ENCODE assay signal across 21 cellular contexts in the genomic region with DNA sequence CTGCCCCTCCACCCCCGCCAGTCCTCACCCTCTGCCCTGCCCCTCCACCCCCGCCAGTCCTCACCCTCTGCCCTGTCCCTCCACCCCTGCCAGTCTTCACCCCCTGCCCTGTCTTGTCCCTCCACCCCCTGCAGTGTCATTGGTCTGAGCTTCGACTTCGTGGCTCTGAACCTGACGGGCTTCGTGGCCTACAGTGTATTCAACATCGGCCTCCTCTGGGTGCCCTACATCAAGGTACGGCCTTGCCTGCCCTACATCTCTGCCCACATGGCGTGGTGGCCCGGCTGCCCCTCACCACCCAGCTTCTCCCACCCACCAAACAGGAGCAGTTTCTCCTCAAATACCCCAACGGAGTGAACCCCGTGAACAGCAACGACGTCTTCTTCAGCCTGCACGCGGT. TPM values are rescaled to one million over a fixed set of nuclear protein-coding genes. Genes with fewer than 3 reads are reported as not detected.
DNase-seq lines count a peak whose midpoint lies in the region; TF ChIP-seq lines count a peak whose summit lies in the region.
"Had no signal": no experiment of that assay in that cellular context is flagged by ENCODE, and none has a peak within 500 bp of the region (broad histone marks: within the 10 kb centered on the region; RNA-seq: fewer than 3 reads in every experiment).

No MANE protein-coding gene starts in this region.

- POLR2A ChIA-PET in Caco-2 (lab: Charles Lee), result no interaction called here

- H3K9ac ChIP-seq in HUES6 (ENCODE audit: low read length), result peak overlapping the region; percentile 18
- no peak overlapping the region for H3K9ac ChIP-seq in endodermal cell (ENCODE audit: extremely low read depth, low read length, poor library complexity, severe bottlenecking)
- H3K9ac ChIP-seq: KMS-11 had no signal

- H3K4me1 Mint-ChIP-seq in Caco-2 (ENCODE audit: low read depth, unreplicated experiment) (no peaks in the 10 kb centered on the region), endodermal cell (no peaks in the 10 kb centered on the region)

- H3K4me1 ChIP-seq in Caco-2 (no peaks in the 10 kb centered on the region), HUES6 (ENCODE audit: control insufficient read depth, insufficient read depth, low read length) (peaks cover 7% of the 10 kb centered on the region), endodermal cell (ENCODE audit: control insufficient read depth, insufficient read depth, low read length) (no peaks in the 10 kb centered on the region), osteoblast (ENCODE audit: insufficient read depth, low read length) (peaks cover 11% of the 10 kb centered on the region)
- H3K4me1 ChIP-seq: BE2C, SJCRH30 had no signal

- H3K9me3 ChIP-seq in Caco-2 (no peaks in the 10 kb centered on the region), HUES6 (ENCODE audit: control insufficient read depth, insufficient read depth, low read depth, low read length) (no peaks in the 10 kb centered on the region), endodermal cell (ENCODE audit: control insufficient read depth, low read length) (no peaks in the 10 kb centered on the region), osteoblast (ENCODE audit: low read depth, low read length) (no peaks in the 10 kb centered on the region), MG63 (no peaks in the 10 kb centered on the region)
- H3K9me3 ChIP-seq: A549, BE2C, Peyer's patch, SJCRH30 had no signal

- CTCF ChIA-PET in Caco-2 (lab: Charles Lee), result no interaction called here

- no peak overlapping the region for H3K4me3 ChIP-seq in Caco-2 (ENCODE audit: low read depth, low read length)
- H3K4me3 ChIP-seq in HUES6 (ENCODE audit: low read depth, low read length), result no peak overlapping the region
- no peak overlapping the region for H3K4me3 ChIP-seq in endodermal cell (ENCODE audit: low read length)
- no peak overlapping the region for H3K4me3 ChIP-seq in osteoblast (ENCODE audit: insufficient read depth, low read length)
- no peak overlapping the region for H3K4me3 ChIP-seq in MG63
- H3K4me3 ChIP-seq: A549, Peyer's patch, SJCRH30 had no signal

- peaks cover 4% of the 10 kb centered on the region for H4K20me1 ChIP-seq in osteoblast (ENCODE audit: insufficient read depth, low read length)

- H3K27me3 ChIP-seq in Caco-2 (replicated peaks; ENCODE audit: control insufficient read depth, insufficient read depth, low read length) (no peaks in the 10 kb centered on the region), HUES6 (ENCODE audit: control insufficient read depth, insufficient read depth, low read length) (no peaks in the 10 kb centered on the region), endodermal cell (ENCODE audit: control insufficient read depth, insufficient read depth, low read length, poor library complexity, severe bottlenecking) (no peaks in the 10 kb centered on the region), osteoblast (ENCODE audit: insufficient read depth, low read length) (no peaks in the 10 kb centered on the region), MG63 (no peaks in the 10 kb centered on the region)
- H3K27me3 ChIP-seq: BE2C, Peyer's patch, SJCRH30 had no signal

- no peak for TF ChIP-seq CTCF in Caco-2 (IDR thresholded peaks at IDR 0.05; ENCODE audit: insufficient read depth in 1 of 2, low read depth in 1 of 2, low read length in 1 of 2, severe bottlenecking in 1 of 2, unreplicated experiment in 1 of 2)
- TF ChIP-seq CTCF in endodermal cell (conservative IDR thresholded peaks at IDR 0.05), result no peak
- TF ChIP-seq CTCF in osteoblast (IDR thresholded peaks at IDR 0.05; ENCODE audit: extremely low read depth, low read depth, low read length), result no peak

- H3K4me2 ChIP-seq in osteoblast (ENCODE audit: insufficient read depth, low read length), result no peak overlapping the region
- H3K4me2 ChIP-seq: A549, KMS-11 had no signal

- H3K79me2 ChIP-seq in osteoblast (ENCODE audit: insufficient read depth, low read length), result no peaks in the 10 kb centered on the region

- no peaks in the 10 kb centered on the region; the same call in 1 of the 2 replicates for H3K36me3 ChIP-seq in Caco-2 (ENCODE audit: control insufficient read depth, insufficient read depth, low read length)
- H3K36me3 ChIP-seq in HUES6 (ENCODE audit: control insufficient read depth, insufficient read depth, low read length), result peaks cover 32% of the 10 kb centered on the region
- peaks cover 7% of the 10 kb centered on the region for H3K36me3 ChIP-seq in endodermal cell (ENCODE audit: control insufficient read depth, insufficient read depth, low read length)
- peaks cover 5% of the 10 kb centered on the region for H3K36me3 ChIP-seq in osteoblast (ENCODE audit: insufficient read depth, low read length)
- H3K36me3 ChIP-seq in MG63, result no peaks in the 10 kb centered on the region
- H3K36me3 ChIP-seq: BE2C, SJCRH30 had no signal

- no TSS peak for BruUV-seq in Caco-2 (replicated peaks; lab: Mats Ljungman, UMichigan)

- DNase-seq in Caco-2 (no peak), endodermal cell (no peak), osteoblast (ENCODE audit: insufficient read length, low spot score, missing footprints) (peak; percentile 73), MG63 (no peak), NK-92 (lab: John Stamatoyannopoulos, UW; ENCODE audit: unreplicated experiment) (no peak)
- DNase-seq in stimulated activated CD4-positive, alpha-beta T cell treated with anti-CD3 and anti-CD28 coated beads, Interleukin-1b, Interleukin-23, amount 100 ng/mL, for 48 hours, result no peak
- DNase-seq: BE2C, DMS79, H7, MV-4-11, NCI-H1105 treated with DMSO at 0.1 percent for 48 hours, NCI-H2029 treated with DMSO at 0.1 percent for 48 hours, NCI-H226, NCI-H510A treated with DMSO at 0.1 percent for 48 hours, NCI-H774, Peyer's patch, SJCRH30 had no signal

- H3K27ac ChIP-seq in HUES6 (ENCODE audit: low read depth, low read length), result no peak overlapping the region
- no peak overlapping the region for H3K27ac ChIP-seq in endodermal cell (ENCODE audit: low read depth, low read length)
- no peak overlapping the region for H3K27ac ChIP-seq in osteoblast (ENCODE audit: low read depth, low read length)
- H3K27ac ChIP-seq: A549, HL-60, KMS-11, Peyer's patch, SJCRH30 had no signal

- H3K27ac Mint-ChIP-seq in Caco-2 (ENCODE audit: unreplicated experiment) (peak overlapping the region; percentile 70), endodermal cell (peak overlapping the region; percentile 13)

- H3K36me3 Mint-ChIP-seq in Caco-2 (ENCODE audit: insufficient read depth, unreplicated experiment) (peaks cover 13% of the 10 kb centered on the region), endodermal cell (ENCODE audit: low read depth) (peaks cover 26% of the 10 kb centered on the region)

- WGBS in endodermal cell (ENCODE audit: insufficient coverage in 1 of 2, insufficient read length in 1 of 2), 2 experiments, result 93 to 98% methylated on average over 13 to 15 of the region's 16 CpGs

- H3K9me3 Mint-ChIP-seq in Caco-2 (ENCODE audit: unreplicated experiment), result no peaks in the 10 kb centered on the region
- H3K9me3 Mint-ChIP-seq in endodermal cell, result no peaks in the 10 kb centered on the region

- H3K4me3 Mint-ChIP-seq in Caco-2 (ENCODE audit: unreplicated experiment) (no peak overlapping the region), endodermal cell (no peak overlapping the region)

- intact Hi-C loops in Caco-2 (cut with micrococcal nuclease; ENCODE audit: unreplicated experiment), result no loop called here

- H2AFZ ChIP-seq in osteoblast (ENCODE audit: low read length), result no peak overlapping the region

- H3K27me3 Mint-ChIP-seq in Caco-2 (ENCODE audit: insufficient read depth, unreplicated experiment), result no peaks in the 10 kb centered on the region
- no peaks in the 10 kb centered on the region for H3K27me3 Mint-ChIP-seq in endodermal cell (ENCODE audit: insufficient read depth)

RNA-seq across cellular contexts. Expression of a gene that starts 12.0 kb away (rescaled TPM):
- total RNA-seq in Caco-2 (2022), result 58.2 and 61.9 TPM in 2 replicates
- total RNA-seq in endodermal cell, result 10 to 100 TPM; 69.6 to 86.8 TPM
- 68.5 TPM for polyA plus RNA-seq in endodermal cell (2013, experiment 1 of 2)
- 73.9 TPM for polyA plus RNA-seq in endodermal cell (2013, experiment 2 of 2)
- total RNA-seq in osteoblast, result 149 and 164 TPM in 2 replicates
- 63.4 and 127 TPM in 2 replicates for total RNA-seq in MG63 (2014; rRNA removed; shearing (Covaris generic); ENCODE audit: low replicate concordance)

RNA-seq across cellular contexts. Expression of a gene that starts 12.3 kb away (rescaled TPM):
- 35.1 and 36.8 TPM in 2 replicates for total RNA-seq in Caco-2 (2022)
- total RNA-seq in endodermal cell, result 10 to 100 TPM; 59.4 to 69.5 TPM
- 77.3 TPM for polyA plus RNA-seq in endodermal cell (2013, experiment 1 of 2)
- 68.2 TPM for polyA plus RNA-seq in endodermal cell (2013, experiment 2 of 2)
- total RNA-seq in osteoblast, result 12.7 and 13.8 TPM in 2 replicates
- 2.4 and 23.4 TPM in 2 replicates for total RNA-seq in MG63 (2014; rRNA removed; shearing (Covaris generic); ENCODE audit: low replicate concordance)

RNA-seq across cellular contexts. Expression of a gene that starts 19.8 kb away (rescaled TPM):
- total RNA-seq in Caco-2 (2022) (11.8 and 15.6 TPM in 2 replicates), endodermal cell (10 to 100 TPM; 17.2 to 18.8 TPM), osteoblast (34.7 and 46.0 TPM in 2 replicates)
- polyA plus RNA-seq in endodermal cell (2013, experiment 1 of 2), result 16.9 TPM
- 14.1 TPM for polyA plus RNA-seq in endodermal cell (2013, experiment 2 of 2)
- 1.1 and 2.2 TPM in 2 replicates for total RNA-seq in MG63 (2014; rRNA removed; shearing (Covaris generic); ENCODE audit: low replicate concordance)

RNA-seq across cellular contexts. Expression of a gene that starts 20.3 kb away (rescaled TPM):
- 17.4 and 17.7 TPM in 2 replicates for total RNA-seq in Caco-2 (2022)
- 10 to 100 TPM; 35.2 to 46.4 TPM for total RNA-seq in endodermal cell
- 18.2 TPM for polyA plus RNA-seq in endodermal cell (2013, experiment 1 of 2)
- polyA plus RNA-seq in endodermal cell (2013, experiment 2 of 2), result 18.6 TPM
- total RNA-seq in osteoblast, result 8.3 and 13.8 TPM in 2 replicates
- total RNA-seq in MG63 (2014; rRNA removed; shearing (Covaris generic); ENCODE audit: low replicate concordance), result 2.9 and 3.8 TPM in 2 replicates

RNA-seq across cellular contexts. Expression of a gene that starts 39.6 kb away (rescaled TPM):
- total RNA-seq in Caco-2 (2022), result 0.66 and 1.4 TPM in 2 replicates
- total RNA-seq in endodermal cell, result under 1 TPM; 0.46 to 0.57 TPM
- polyA plus RNA-seq in endodermal cell (2013, experiment 1 of 2), result 0.36 TPM
- polyA plus RNA-seq in endodermal cell (2013, experiment 2 of 2), result 0.46 TPM
- total RNA-seq in osteoblast, result 0.36 TPM in 1 of 2 replicates, not detected in the other
- 12.0 and 12.3 TPM in 2 replicates for total RNA-seq in MG63 (2014; rRNA removed; shearing (Covaris generic); ENCODE audit: low replicate concordance)
